19 cellular contexts compared by ENCODE assay signal in genomic region chr4:115356176-115356575, GRCh38.
DNase-seq lines count a peak whose midpoint lies in the region; ATAC-seq lines count a peak whose summit lies in the region.
"Had no signal": no experiment of that assay in that cellular context is flagged by ENCODE, and none has a peak within 500 bp of the region (broad histone marks: within the 10 kb centered on the region; RNA-seq: fewer than 3 reads in every experiment).

No MANE protein-coding gene starts in this region.

- H3K4me3 ChIP-seq in trophoblast cell (ENCODE audit: low read depth, low read length) = no peak overlapping the region
- H3K4me3 ChIP-seq: GM23338 had no signal

- H3K27ac Mint-ChIP-seq in effector memory CD8-positive, alpha-beta T cell = no peak overlapping the region
- H3K27ac Mint-ChIP-seq: CD4-positive, CD25-positive, alpha-beta regulatory T cell; IgD-negative memory B cell had no signal

- no peak overlapping the region for H3K4ac ChIP-seq in trophoblast cell (ENCODE audit: low read depth, low read length)

- H3K4me2 ChIP-seq in trophoblast cell (ENCODE audit: low read length) = no peak overlapping the region
- H3K4me2 ChIP-seq: GM23338 had no signal

- WGBS in trophoblast cell (ENCODE audit: extremely low coverage, insufficient coverage, insufficient read length) = no CpG with 5 or more reads among the region's 5 CpGs

- H3K23ac ChIP-seq in trophoblast cell (ENCODE audit: low read length) = no peak overlapping the region

- no peaks in the 10 kb centered on the region for H3K79me2 ChIP-seq in trophoblast cell (ENCODE audit: control insufficient read depth, insufficient read depth, low read length, poor library complexity)

- no peak overlapping the region for H4K12ac ChIP-seq in trophoblast cell (ENCODE audit: low read depth, low read length)

- ATAC-seq in HG02610 (IDR thresholded peaks at IDR 0.05; ENCODE audit: unreplicated experiment) = no peak
- no peak for ATAC-seq in HG03342 (IDR thresholded peaks at IDR 0.05; ENCODE audit: unreplicated experiment)
- no peak for ATAC-seq in effector memory CD8-positive, alpha-beta T cell (replicated peaks)
- ATAC-seq: GM23338, HepG2 had no signal

- no peaks in the 10 kb centered on the region for H3K27me3 ChIP-seq in trophoblast cell (ENCODE audit: insufficient read depth, low read length)
- H3K27me3 ChIP-seq: BE2C had no signal

- no peak overlapping the region for H4K91ac ChIP-seq in trophoblast cell (ENCODE audit: low read depth, low read length)

- H3K27ac ChIP-seq in trophoblast cell (ENCODE audit: low read depth, low read length) = no peak overlapping the region

- H3K27me3 Mint-ChIP-seq in effector memory CD8-positive, alpha-beta T cell = no peaks in the 10 kb centered on the region
- H3K27me3 Mint-ChIP-seq: CD4-positive, CD25-positive, alpha-beta regulatory T cell; CD8-positive, alpha-beta memory T cell; IgD-negative memory B cell had no signal

- H2AFZ ChIP-seq in trophoblast cell (ENCODE audit: insufficient read depth, low read length, poor library complexity) = no peak overlapping the region
- H2AFZ ChIP-seq: GM23338 had no signal

- peaks cover 6 to 18% of the 10 kb centered on the region in 2 donors for H3K9me3 Mint-ChIP-seq in effector memory CD8-positive, alpha-beta T cell

- no peak overlapping the region for H3K18ac ChIP-seq in trophoblast cell (ENCODE audit: low read length)

- H3K36me3 Mint-ChIP-seq in effector memory CD8-positive, alpha-beta T cell (ENCODE audit: insufficient read depth) = no peaks in the 10 kb centered on the region
- H3K36me3 Mint-ChIP-seq: CD4-positive, CD25-positive, alpha-beta regulatory T cell had no signal

- peaks cover 9% of the 10 kb centered on the region for H3K9me3 ChIP-seq in trophoblast cell (ENCODE audit: insufficient read depth, low read depth, low read length)
- H3K9me3 ChIP-seq: BE2C, Caco-2 had no signal

- no peak overlapping the region for H2BK5ac ChIP-seq in trophoblast cell (ENCODE audit: low read depth, low read length, poor library complexity)

- no peak overlapping the region for H3K14ac ChIP-seq in trophoblast cell (ENCODE audit: low read length)

- no peak overlapping the region for H4K8ac ChIP-seq in trophoblast cell (ENCODE audit: low read depth, low read length)

- H2BK12ac ChIP-seq in trophoblast cell (ENCODE audit: low read length) = no peak overlapping the region

- H3K4me1 ChIP-seq in trophoblast cell (ENCODE audit: control insufficient read depth in 1 of 2, insufficient read depth in 2 of 2, low read length in 2 of 2) = no peaks in the 10 kb centered on the region
- H3K4me1 ChIP-seq: BE2C, Caco-2 had no signal

- DNase-seq in COLO829 (ENCODE audit: low spot score) = peak; percentile 55
- peak; percentile 23 for DNase-seq in NCI-H226
- peak; percentile 69 for DNase-seq in astrocyte of the hippocampus (ENCODE audit: low read depth, low spot score)
- DNase-seq in trophoblast cell = peak; percentile 74 to 94
- DNase-seq in stimulated activated CD4-positive, alpha-beta T cell treated with anti-CD3 and anti-CD28 coated beads, Interleukin-4, amount 100 ng/mL, for 1 hour = no peak
- no peak for DNase-seq in effector memory CD8-positive, alpha-beta T cell
- DNase-seq: ACHN; BE2C; C1 segment of cervical spinal cord; Caco-2; CD4-positive, CD25-positive, alpha-beta regulatory T cell; CD8-positive, alpha-beta memory T cell; GDM1; HCEC 1CT had no signal

- no peak overlapping the region for H2AK5ac ChIP-seq in trophoblast cell (ENCODE audit: low read length)

- H3K36me3 ChIP-seq in trophoblast cell (ENCODE audit: control insufficient read depth in 1 of 2, insufficient read depth in 2 of 2, low read length in 2 of 2) = no peaks in the 10 kb centered on the region
- H3K36me3 ChIP-seq: BE2C had no signal

- H3K4me1 Mint-ChIP-seq in effector memory CD8-positive, alpha-beta T cell (ENCODE audit: low read depth in 2 of 2) = no peaks in the 10 kb centered on the region
- H3K4me1 Mint-ChIP-seq: CD4-positive, CD25-positive, alpha-beta regulatory T cell; CD8-positive, alpha-beta memory T cell; GM23338; IgD-negative memory B cell had no signal

- no peak overlapping the region for H3K4me3 Mint-ChIP-seq in effector memory CD8-positive, alpha-beta T cell
- H3K4me3 Mint-ChIP-seq: CD4-positive, CD25-positive, alpha-beta regulatory T cell; CD8-positive, alpha-beta memory T cell; GM23338; IgD-negative memory B cell had no signal

- no peak overlapping the region for H3K9ac ChIP-seq in trophoblast cell (ENCODE audit: low read length)

- no peaks in the 10 kb centered on the region for H3K79me1 ChIP-seq in trophoblast cell (ENCODE audit: low read length)

- H2BK120ac ChIP-seq in trophoblast cell (ENCODE audit: insufficient read depth, low read length, poor library complexity) = no peak overlapping the region

Comparison
In these comparisons a context has a peak if more than half of its experiments do, and no peak if none do; other contexts are left out.
1. DNase-seq: peak in COLO829 (single experiment), NCI-H226 (single experiment), astrocyte of the hippocampus (single experiment) and trophoblast cell (2 of 2); none in stimulated activated CD4-positive, alpha-beta T cell treated with anti-CD3 and anti-CD28 coated beads, Interleukin-4, amount 100 ng/mL, for 1 hour (single experiment) and effector memory CD8-positive, alpha-beta T cell (0 of 3).